1 cellular context compared by ENCODE assay signal in the genomic region with DNA sequence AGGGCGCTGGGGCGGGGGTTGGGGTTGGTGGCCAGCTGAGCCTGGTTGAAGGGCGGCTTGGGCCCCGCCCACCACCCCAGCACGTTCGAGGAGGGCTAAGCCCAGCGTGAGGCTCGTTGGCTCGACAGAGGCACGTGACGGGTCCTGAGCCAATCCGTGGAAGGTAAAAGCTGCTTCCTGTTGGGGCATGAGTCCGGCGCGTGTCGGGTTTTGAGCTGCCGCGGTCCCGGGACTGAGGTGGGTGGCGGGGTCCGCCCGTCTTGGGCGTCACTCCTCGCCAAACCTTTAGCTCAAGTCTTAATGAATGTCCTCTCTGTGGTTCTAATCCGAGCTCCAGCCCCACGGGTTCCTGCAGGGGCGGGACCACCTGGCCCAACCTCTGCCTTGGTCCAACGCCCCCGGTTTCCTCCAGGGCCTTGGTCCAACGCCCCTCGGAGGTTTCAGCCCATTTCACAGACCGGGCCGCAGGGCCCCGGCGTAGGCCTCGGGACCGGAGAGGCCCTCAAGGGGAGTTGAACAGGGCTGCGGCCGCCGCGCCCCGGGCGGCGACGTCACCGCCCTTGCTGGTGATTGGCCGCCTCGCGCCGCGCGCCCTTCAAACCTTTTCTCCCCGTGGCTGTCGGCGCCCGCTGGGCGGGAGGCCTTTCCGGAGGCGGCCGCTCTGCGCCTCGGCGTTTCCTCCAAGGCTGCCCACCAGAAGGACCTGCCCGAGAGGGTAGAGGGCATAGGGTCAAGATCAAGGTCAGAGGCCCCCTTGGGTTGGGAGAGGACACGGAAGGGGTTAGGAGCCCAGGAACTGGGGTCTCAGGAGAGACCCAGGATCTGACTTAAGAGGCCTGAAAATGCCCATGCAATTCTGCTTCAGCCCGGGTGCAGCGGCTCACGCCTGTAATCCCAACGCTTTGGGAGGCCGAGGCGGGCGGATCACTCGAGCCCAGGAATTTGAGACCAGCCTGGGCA.
A peak's percentile ranks its signal among the peaks of the same experiment; 100 is the strongest.
TF ChIP-seq lines count a peak whose summit lies in the region.

Gene RCCD1, plus strand, starts transcription at position 173 of the 960 bp plus-strand sequence. CDS start 1,851 bp downstream, outside the sequence.

TF ChIP-seq in WTC11, 78 proteins besides CTCF, POLR2A, EP300 and RAD21 (continued from another document and continues in another):
- no peak for TF ChIP-seq JAZF1 (CRISPR knock-in tag; IDR thresholded peaks at IDR 0.05)
- no peak for TF ChIP-seq ZNF423 (CRISPR knock-in tag; IDR thresholded peaks at IDR 0.05)
- TF ChIP-seq ZNF121 (CRISPR knock-in tag; IDR thresholded peaks at IDR 0.05), result peak; percentile 86
- no peak for TF ChIP-seq IRF2 (CRISPR knock-in tag; IDR thresholded peaks at IDR 0.05; ENCODE audit: borderline replicate concordance, low read depth)
- peak; percentile 95 for TF ChIP-seq MYBL2 (CRISPR knock-in tag; IDR thresholded peaks at IDR 0.05)
- peak; percentile 79; the same call in 1 of the 2 replicates for TF ChIP-seq FOXK1 (CRISPR knock-in tag; IDR thresholded peaks at IDR 0.05)
- TF ChIP-seq ERG (CRISPR knock-in tag; IDR thresholded peaks at IDR 0.05), result 0 out of 2 replicates have a peak, but pooled peaks have one; percentile 63
- TF ChIP-seq ZNF317 (CRISPR knock-in tag; IDR thresholded peaks at IDR 0.05; ENCODE audit: borderline replicate concordance, low read depth), result 0 out of 2 replicates have a peak, but pooled peaks have one; percentile 30
- TF ChIP-seq USF1 (CRISPR knock-in tag; IDR thresholded peaks at IDR 0.05), result peak; percentile 98
- TF ChIP-seq CBFB (CRISPR knock-in tag; IDR thresholded peaks at IDR 0.05; ENCODE audit: low read depth), result no peak
- TF ChIP-seq NR2C2 (CRISPR knock-in tag; IDR thresholded peaks at IDR 0.05), result no peak
- TF ChIP-seq, protein P1, sequence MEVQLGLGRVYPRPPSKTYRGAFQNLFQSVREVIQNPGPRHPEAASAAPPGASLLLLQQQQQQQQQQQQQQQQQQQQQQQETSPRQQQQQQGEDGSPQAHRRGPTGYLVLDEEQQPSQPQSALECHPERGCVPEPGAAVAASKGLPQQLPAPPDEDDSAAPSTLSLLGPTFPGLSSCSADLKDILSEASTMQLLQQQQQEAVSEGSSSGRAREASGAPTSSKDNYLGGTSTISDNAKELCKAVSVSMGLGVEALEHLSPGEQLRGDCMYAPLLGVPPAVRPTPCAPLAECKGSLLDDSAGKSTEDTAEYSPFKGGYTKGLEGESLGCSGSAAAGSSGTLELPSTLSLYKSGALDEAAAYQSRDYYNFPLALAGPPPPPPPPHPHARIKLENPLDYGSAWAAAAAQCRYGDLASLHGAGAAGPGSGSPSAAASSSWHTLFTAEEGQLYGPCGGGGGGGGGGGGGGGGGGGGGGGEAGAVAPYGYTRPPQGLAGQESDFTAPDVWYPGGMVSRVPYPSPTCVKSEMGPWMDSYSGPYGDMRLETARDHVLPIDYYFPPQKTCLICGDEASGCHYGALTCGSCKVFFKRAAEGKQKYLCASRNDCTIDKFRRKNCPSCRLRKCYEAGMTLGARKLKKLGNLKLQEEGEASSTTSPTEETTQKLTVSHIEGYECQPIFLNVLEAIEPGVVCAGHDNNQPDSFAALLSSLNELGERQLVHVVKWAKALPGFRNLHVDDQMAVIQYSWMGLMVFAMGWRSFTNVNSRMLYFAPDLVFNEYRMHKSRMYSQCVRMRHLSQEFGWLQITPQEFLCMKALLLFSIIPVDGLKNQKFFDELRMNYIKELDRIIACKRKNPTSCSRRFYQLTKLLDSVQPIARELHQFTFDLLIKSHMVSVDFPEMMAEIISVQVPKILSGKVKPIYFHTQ (CRISPR knock-in tag; IDR thresholded peaks at IDR 0.05), result 0 out of 2 replicates have a peak, but pooled peaks have one; percentile 53
- 0 out of 2 replicates have a peak, but pooled peaks have one; percentile 53 for TF ChIP-seq SMAD3 (CRISPR knock-in tag; IDR thresholded peaks at IDR 0.05; ENCODE audit: borderline replicate concordance)
- no peak; the same call in 1 of the 2 replicates for TF ChIP-seq ZNF416 (CRISPR knock-in tag; IDR thresholded peaks at IDR 0.05)
- no peak for TF ChIP-seq TEAD4 (CRISPR knock-in tag; IDR thresholded peaks at IDR 0.05)
- TF ChIP-seq TEAD1 (CRISPR knock-in tag; IDR thresholded peaks at IDR 0.05), result peak; percentile 34; the same call in 1 of the 2 replicates
- peak; percentile 59; the same call in 1 of the 2 replicates for TF ChIP-seq GABPB1 (CRISPR knock-in tag; IDR thresholded peaks at IDR 0.05)
- no peak for TF ChIP-seq IRF1 (CRISPR knock-in tag; IDR thresholded peaks at IDR 0.05)
- TF ChIP-seq ETV6 (CRISPR knock-in tag; IDR thresholded peaks at IDR 0.05), result peak; percentile 77
- TF ChIP-seq KAT7 (CRISPR knock-in tag; IDR thresholded peaks at IDR 0.05; ENCODE audit: borderline replicate concordance), result no peak
- TF ChIP-seq, protein P2, sequence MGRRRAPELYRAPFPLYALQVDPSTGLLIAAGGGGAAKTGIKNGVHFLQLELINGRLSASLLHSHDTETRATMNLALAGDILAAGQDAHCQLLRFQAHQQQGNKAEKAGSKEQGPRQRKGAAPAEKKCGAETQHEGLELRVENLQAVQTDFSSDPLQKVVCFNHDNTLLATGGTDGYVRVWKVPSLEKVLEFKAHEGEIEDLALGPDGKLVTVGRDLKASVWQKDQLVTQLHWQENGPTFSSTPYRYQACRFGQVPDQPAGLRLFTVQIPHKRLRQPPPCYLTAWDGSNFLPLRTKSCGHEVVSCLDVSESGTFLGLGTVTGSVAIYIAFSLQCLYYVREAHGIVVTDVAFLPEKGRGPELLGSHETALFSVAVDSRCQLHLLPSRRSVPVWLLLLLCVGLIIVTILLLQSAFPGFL (CRISPR knock-in tag; IDR thresholded peaks at IDR 0.05; ENCODE audit: borderline replicate concordance), result no peak
- TF ChIP-seq PRDM15 (CRISPR knock-in tag; IDR thresholded peaks at IDR 0.05), result 0 out of 2 replicates have a peak, but pooled peaks have one; percentile 52
- peak; percentile 53 for TF ChIP-seq SP1 (CRISPR knock-in tag; conservative IDR thresholded peaks at IDR 0.05)
- TF ChIP-seq ZSCAN18 (CRISPR knock-in tag; IDR thresholded peaks at IDR 0.05), result no peak
- no peak for TF ChIP-seq ZNF396 (CRISPR knock-in tag; IDR thresholded peaks at IDR 0.05; ENCODE audit: borderline replicate concordance)
- TF ChIP-seq TCF7 (CRISPR knock-in tag; IDR thresholded peaks at IDR 0.05; ENCODE audit: low read depth), result no peak
- TF ChIP-seq ELF4 (CRISPR knock-in tag; IDR thresholded peaks at IDR 0.05; ENCODE audit: low read depth), result 0 out of 2 replicates have a peak, but pooled peaks have one; percentile 58
- TF ChIP-seq, protein P3, sequence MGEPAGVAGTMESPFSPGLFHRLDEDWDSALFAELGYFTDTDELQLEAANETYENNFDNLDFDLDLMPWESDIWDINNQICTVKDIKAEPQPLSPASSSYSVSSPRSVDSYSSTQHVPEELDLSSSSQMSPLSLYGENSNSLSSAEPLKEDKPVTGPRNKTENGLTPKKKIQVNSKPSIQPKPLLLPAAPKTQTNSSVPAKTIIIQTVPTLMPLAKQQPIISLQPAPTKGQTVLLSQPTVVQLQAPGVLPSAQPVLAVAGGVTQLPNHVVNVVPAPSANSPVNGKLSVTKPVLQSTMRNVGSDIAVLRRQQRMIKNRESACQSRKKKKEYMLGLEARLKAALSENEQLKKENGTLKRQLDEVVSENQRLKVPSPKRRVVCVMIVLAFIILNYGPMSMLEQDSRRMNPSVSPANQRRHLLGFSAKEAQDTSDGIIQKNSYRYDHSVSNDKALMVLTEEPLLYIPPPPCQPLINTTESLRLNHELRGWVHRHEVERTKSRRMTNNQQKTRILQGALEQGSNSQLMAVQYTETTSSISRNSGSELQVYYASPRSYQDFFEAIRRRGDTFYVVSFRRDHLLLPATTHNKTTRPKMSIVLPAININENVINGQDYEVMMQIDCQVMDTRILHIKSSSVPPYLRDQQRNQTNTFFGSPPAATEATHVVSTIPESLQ (CRISPR knock-in tag; IDR thresholded peaks at IDR 0.05), result no peak
- TF ChIP-seq ZMAT4 (CRISPR knock-in tag; IDR thresholded peaks at IDR 0.05), result no peak
- TF ChIP-seq CREM (CRISPR knock-in tag; IDR thresholded peaks at IDR 0.05), result peak; percentile 57
- peak; percentile 83 for TF ChIP-seq EMX1 (CRISPR knock-in tag; IDR thresholded peaks at IDR 0.05)
- peak; percentile 89 for TF ChIP-seq HMGXB4 (CRISPR knock-in tag; IDR thresholded peaks at IDR 0.05)
- TF ChIP-seq NFYB (CRISPR knock-in tag; conservative IDR thresholded peaks at IDR 0.05; ENCODE audit: low read depth), result peak; percentile 68
- TF ChIP-seq JUN (CRISPR knock-in tag; IDR thresholded peaks at IDR 0.05), result no peak
- 0 out of 2 replicates have a peak, but pooled peaks have one; percentile 70 for TF ChIP-seq ATF1 (CRISPR knock-in tag; IDR thresholded peaks at IDR 0.05)
- TF ChIP-seq, protein P4, sequence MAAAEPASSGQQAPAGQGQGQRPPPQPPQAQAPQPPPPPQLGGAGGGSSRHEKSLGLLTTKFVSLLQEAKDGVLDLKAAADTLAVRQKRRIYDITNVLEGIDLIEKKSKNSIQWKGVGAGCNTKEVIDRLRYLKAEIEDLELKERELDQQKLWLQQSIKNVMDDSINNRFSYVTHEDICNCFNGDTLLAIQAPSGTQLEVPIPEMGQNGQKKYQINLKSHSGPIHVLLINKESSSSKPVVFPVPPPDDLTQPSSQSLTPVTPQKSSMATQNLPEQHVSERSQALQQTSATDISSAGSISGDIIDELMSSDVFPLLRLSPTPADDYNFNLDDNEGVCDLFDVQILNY (CRISPR knock-in tag; IDR thresholded peaks at IDR 0.05), result peak; percentile 50; the same call in 1 of the 2 replicates
